Comparison of ENCODE assay signal across 14 cellular contexts in the genomic region with DNA sequence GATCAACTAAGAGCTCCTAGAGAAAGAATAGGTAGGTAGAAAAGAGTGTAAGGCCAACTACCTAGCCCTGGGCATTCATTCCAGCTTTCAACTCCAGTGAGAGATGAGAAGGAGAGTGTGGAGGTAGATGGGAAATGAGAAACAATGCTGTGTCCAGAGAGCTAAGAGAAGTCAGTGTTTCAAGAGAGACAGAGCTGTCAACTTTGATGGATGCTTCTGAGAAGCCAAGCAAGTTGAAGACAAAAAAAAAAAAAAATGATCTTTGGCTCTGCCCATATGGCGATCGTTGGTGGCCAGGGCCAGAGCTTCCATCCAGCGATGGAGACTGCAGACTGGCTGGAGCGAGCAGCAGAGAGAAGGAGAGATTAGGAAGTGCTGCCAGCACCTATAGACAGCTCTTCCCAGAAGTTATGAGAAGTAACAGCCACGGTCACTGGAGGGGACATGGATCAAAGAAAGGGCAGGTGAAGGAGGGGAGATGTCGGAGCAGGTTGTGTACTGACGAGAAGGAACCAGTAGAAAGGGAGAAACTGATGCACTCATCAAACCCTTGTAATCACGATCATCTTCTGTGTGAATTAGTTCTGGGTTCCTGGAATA.
"Had no signal": no experiment of that assay in that cellular context is flagged by ENCODE, and none has a peak within 500 bp of the region (broad histone marks: within the 10 kb centered on the region; RNA-seq: fewer than 3 reads in every experiment).

No MANE protein-coding gene starts in this region.

- H3K9ac ChIP-seq: parathyroid adenoma had no signal

- ATAC-seq: naive thymus-derived CD8-positive, alpha-beta T cell had no signal

- H3K27me3 ChIP-seq: dorsolateral prefrontal cortex, neutrophil, tibial nerve had no signal

- H3K9me3 ChIP-seq: mucosa of descending colon, neutrophil, tibial nerve had no signal

- H3K4me3 ChIP-seq: dorsolateral prefrontal cortex, mucosa of descending colon, tibial nerve had no signal

- H3K36me3 ChIP-seq: tibial nerve had no signal

- H3K79me2 ChIP-seq: parathyroid adenoma had no signal

- H3K4me1 ChIP-seq: parathyroid adenoma had no signal

- H2AFZ ChIP-seq: parathyroid adenoma had no signal

- H3K27ac ChIP-seq: dorsolateral prefrontal cortex, parathyroid adenoma, tibial nerve had no signal

- DNase-seq: activated CD4-positive, alpha-beta T cell treated with anti-CD3 and anti-CD28 coated beads, Interleukin-2, amount 10 ng/mL, durations not matched to agents 24 days and 14 days; activated CD4-positive, CD25-positive, alpha-beta regulatory T cell; activated CD8-positive, alpha-beta memory T cell treated with anti-CD3 and anti-CD28 coated beads, Interleukin-2, amount 50 U/mL, for 48 hours; activated CD8-positive, alpha-beta T cell treated with anti-CD3 and anti-CD28 coated beads, Interleukin-2, amount 10 ng/mL, durations not matched to agents 7 days and 5 days; aorta; dorsolateral prefrontal cortex; naive thymus-derived CD8-positive, alpha-beta T cell; stimulated activated CD4-positive, alpha-beta T cell treated with anti-CD3 and anti-CD28 coated beads, Interleukin-12 subunit alpha, Interleukin-12 subunit beta, amount 100 ng/mL, for 4 hours; stimulated activated CD4-positive, alpha-beta T cell treated with anti-CD3 and anti-CD28 coated beads, Interleukin-2, amount 100 ng/mL, for 24 hours; stimulated activated naive B cell treated with anti-CD40 and anti-IgM and Interleukin-4, amounts not matched to agents 10 μg/mL and 1 μg/mL and 100 μg/mL, for 72 hours had no signal
